Comparison of ENCODE assay signal across 19 cellular contexts in the genomic region with DNA sequence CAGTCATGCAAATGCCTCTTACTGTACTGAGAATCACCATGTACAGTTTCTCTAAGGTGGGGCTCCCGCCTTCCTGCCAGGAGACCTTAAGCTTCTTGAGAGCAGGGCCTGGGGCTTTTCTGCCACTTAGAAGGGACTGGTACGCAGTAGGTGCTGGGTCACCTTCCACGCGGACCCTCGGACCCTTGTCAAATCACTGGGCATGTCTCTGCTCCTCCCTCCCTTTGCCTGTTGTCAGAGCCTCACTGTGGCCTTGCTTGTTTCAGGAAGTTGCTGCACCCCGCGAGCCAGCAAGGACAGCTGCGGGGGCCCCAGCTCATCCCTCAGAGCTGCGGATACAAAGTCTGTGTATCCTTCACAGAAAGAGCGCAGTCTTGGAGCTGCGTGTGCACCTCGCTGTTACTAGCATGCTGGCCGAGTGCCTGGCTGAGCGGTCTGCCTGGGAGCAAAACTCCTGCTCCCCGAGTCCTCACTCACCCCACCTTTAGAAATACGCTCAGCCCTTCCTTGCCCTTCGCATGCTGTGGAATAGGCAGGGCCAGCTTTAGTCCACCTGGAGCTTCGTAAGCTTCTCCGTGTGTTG. TPM values are rescaled to one million over a fixed set of nuclear protein-coding genes. Genes with fewer than 3 reads are reported as not detected.
"Had no signal": no experiment of that assay in that cellular context is flagged by ENCODE, and none has a peak within 500 bp of the region (broad histone marks: within the 10 kb centered on the region; RNA-seq: fewer than 3 reads in every experiment).

No MANE protein-coding gene starts in this region.

- ATAC-seq: activated CD4-positive, alpha-beta T cell treated with anti-CD3 and anti-CD28 coated beads for 36 hours; activated CD8-positive, alpha-beta memory T cell treated with anti-CD3 and anti-CD28 coated beads, Interleukin-2, amount 10 ng/mL, durations not matched to agents 7 days and 5 days; natural killer cell treated with Interleukin-12 subunit alpha and Interleukin-12 subunit beta and Interleukin-15 and Interleukin-18, amount 100 ng/mL, for 72 hours had no signal

- DNase-seq: activated CD4-positive, alpha-beta memory T cell treated with anti-CD3 and anti-CD28 coated beads for 36 hours; activated CD4-positive, alpha-beta T cell treated with anti-CD3 and anti-CD28 coated beads for 36 hours; activated CD8-positive, alpha-beta memory T cell treated with anti-CD3 and anti-CD28 coated beads, Interleukin-2, amount 10 ng/mL, durations not matched to agents 7 days and 5 days; activated naive CD4-positive, alpha-beta T cell; anterior cingulate cortex; central memory CD4-positive, alpha-beta T cell; colonic mucosa; hypothalamus; occipital lobe; retina; stimulated activated CD4-positive, alpha-beta T cell treated with anti-CD3 and anti-CD28 coated beads, Interleukin-2, amount 100 ng/mL, for 24 hours; SW 1271; T-helper 2 cell; WERI-Rb-1 had no signal

- H3K36me3 ChIP-seq: colonic mucosa, thoracic aorta, upper lobe of left lung, WERI-Rb-1 had no signal

- H3K4me3 ChIP-seq: colonic mucosa, thoracic aorta, upper lobe of left lung had no signal

- H3K27me3 ChIP-seq: colonic mucosa, upper lobe of left lung had no signal

- H3K9me3 Mint-ChIP-seq: natural killer cell treated with Interleukin-12 subunit alpha and Interleukin-12 subunit beta and Interleukin-15 and Interleukin-18, amount 100 ng/mL, for 72 hours had no signal

- H3K27ac ChIP-seq: colonic mucosa, thoracic aorta, upper lobe of left lung, WERI-Rb-1 had no signal

- H3K36me3 Mint-ChIP-seq: activated CD4-positive, alpha-beta memory T cell treated with anti-CD3 and anti-CD28 coated beads for 36 hours; brain; natural killer cell treated with Interleukin-12 subunit alpha and Interleukin-12 subunit beta and Interleukin-15 and Interleukin-18, amount 100 ng/mL, for 72 hours had no signal

- H3K27me3 Mint-ChIP-seq: activated CD4-positive, alpha-beta memory T cell treated with anti-CD3 and anti-CD28 coated beads for 36 hours; activated CD4-positive, alpha-beta T cell treated with anti-CD3 and anti-CD28 coated beads for 36 hours had no signal

- H3K4me1 ChIP-seq: colonic mucosa, upper lobe of left lung had no signal

- H3K4me3 Mint-ChIP-seq: activated CD4-positive, alpha-beta memory T cell treated with anti-CD3 and anti-CD28 coated beads for 36 hours; activated CD4-positive, alpha-beta T cell treated with anti-CD3 and anti-CD28 coated beads for 36 hours; activated CD8-positive, alpha-beta memory T cell treated with anti-CD3 and anti-CD28 coated beads, Interleukin-2, amount 10 ng/mL, durations not matched to agents 7 days and 5 days; brain; natural killer cell treated with Interleukin-12 subunit alpha and Interleukin-12 subunit beta and Interleukin-15 and Interleukin-18, amount 100 ng/mL, for 72 hours had no signal

- H3K4me1 Mint-ChIP-seq: activated CD8-positive, alpha-beta memory T cell treated with anti-CD3 and anti-CD28 coated beads, Interleukin-2, amount 10 ng/mL, durations not matched to agents 7 days and 5 days had no signal

- H3K27ac Mint-ChIP-seq: activated CD4-positive, alpha-beta memory T cell treated with anti-CD3 and anti-CD28 coated beads for 36 hours; activated CD4-positive, alpha-beta T cell treated with anti-CD3 and anti-CD28 coated beads for 36 hours; activated CD8-positive, alpha-beta memory T cell treated with anti-CD3 and anti-CD28 coated beads, Interleukin-2, amount 10 ng/mL, durations not matched to agents 7 days and 5 days had no signal

RNA-seq across cellular contexts. Expression of a gene that starts 30.7 kb away (rescaled TPM):
- total RNA-seq: frontal cortex had no signal
